ENCODE assay signal across 7 cellular contexts in genomic region chrX:78092296-78092695, GRCh38. TPM values are rescaled to one million over a fixed set of nuclear protein-coding genes. Genes with fewer than 3 reads are reported as not detected.
DNase-seq lines count a peak whose midpoint lies in the region; ATAC-seq and TF ChIP-seq lines count a peak whose summit lies in the region.

No MANE protein-coding gene starts in this region.

- peak; percentile 75 for ATAC-seq in GM21447 (IDR thresholded peaks at IDR 0.05; ENCODE audit: unreplicated experiment)

- no peak overlapping the region for H3K27ac Mint-ChIP-seq in progenitor cell of endocrine pancreas

- no peak overlapping the region for H2AFZ ChIP-seq in KMS-11 (ENCODE audit: low read depth)

- no peaks in the 10 kb centered on the region for H4K20me1 ChIP-seq in KMS-11 (ENCODE audit: insufficient read depth)

- no peak overlapping the region for H3K27ac ChIP-seq in KMS-11

- TF ChIP-seq CTCF in GM12874 (IDR thresholded peaks at IDR 0.05; ENCODE audit: insufficient read depth, low read depth, low read length) = peak; percentile 49; the same call in 1 of the 2 replicates
- TF ChIP-seq CTCF in KMS-11 (conservative IDR thresholded peaks at IDR 0.05; ENCODE audit: low read depth, low read length) = 0 out of 2 replicates have a peak, but pooled peaks have one; percentile 11
- TF ChIP-seq CTCF in cardiac fibroblast (IDR thresholded peaks at IDR 0.05; ENCODE audit: low read depth, low read length) = peak; percentile 48
- TF ChIP-seq CTCF in progenitor cell of endocrine pancreas (IDR thresholded peaks at IDR 0.05; ENCODE audit: unreplicated experiment) = peak; percentile 42

- H3K79me2 ChIP-seq in KMS-11 (ENCODE audit: insufficient read depth, low read depth) = no peaks in the 10 kb centered on the region

- H3K4me2 ChIP-seq in KMS-11 = no peak overlapping the region

- no peaks in the 10 kb centered on the region for H3K4me1 ChIP-seq in KMS-11 (ENCODE audit: low read depth, poor library complexity, severe bottlenecking)

- peak; percentile 66 to 69 for DNase-seq in cardiac fibroblast (ENCODE audit: low read depth in 2 of 2)
- DNase-seq in progenitor cell of endocrine pancreas (ENCODE audit: low spot score, unreplicated experiment) = no peak
- no peak for DNase-seq in SW480 (ENCODE audit: low spot score)
- DNase-seq in NCI-H1694 (lab: John Stamatoyannopoulos, UW) = no peak

- H3K36me3 Mint-ChIP-seq in progenitor cell of endocrine pancreas (ENCODE audit: insufficient read depth) = no peaks in the 10 kb centered on the region

- H3K4me3 Mint-ChIP-seq in progenitor cell of endocrine pancreas (ENCODE audit: low read depth) = no peak overlapping the region

- no peaks in the 10 kb centered on the region for H3K4me1 Mint-ChIP-seq in progenitor cell of endocrine pancreas (ENCODE audit: low read depth)

- H3K27me3 ChIP-seq in KMS-11 (ENCODE audit: insufficient read depth, low read depth) = no peaks in the 10 kb centered on the region

- H3K9ac ChIP-seq in KMS-11 = no peak overlapping the region

- no peaks in the 10 kb centered on the region for H3K27me3 Mint-ChIP-seq in progenitor cell of endocrine pancreas

- peaks cover 25% of the 10 kb centered on the region for H3K9me3 Mint-ChIP-seq in progenitor cell of endocrine pancreas (ENCODE audit: low read depth)

- H3K36me3 ChIP-seq in KMS-11 (ENCODE audit: insufficient read depth) = no peaks in the 10 kb centered on the region

- H3K4me3 ChIP-seq in KMS-11 (IDR thresholded peaks at IDR 0.05; ENCODE audit: insufficient read depth, low read depth, low read length) = no peak overlapping the region
- no peak overlapping the region for H3K4me3 ChIP-seq in cardiac fibroblast (replicated peaks in 1 of 2; ENCODE audit: low read depth in 2 of 2, low read length in 2 of 2)

RNA-seq across cellular contexts. Expression of gene PGK1, which starts 11.8 kb away (rescaled TPM):
- 156 and 162 TPM in 2 replicates for total RNA-seq in progenitor cell of endocrine pancreas

RNA-seq across cellular contexts. Expression of gene TAF9B, which starts 47.2 kb away (rescaled TPM):
- total RNA-seq in progenitor cell of endocrine pancreas = 27.5 and 27.9 TPM in 2 replicates

Comparison
In these comparisons a context has a peak if more than half of its experiments do, and no peak if none do; other contexts are left out.
1. DNase-seq: peak in cardiac fibroblast (2 of 2); none in progenitor cell of endocrine pancreas (single experiment), SW480 (single experiment) and NCI-H1694 (single experiment).
2. Peak in every context shown above with its lines, with median percentiles within 50 percentile points of each other: CTCF ChIP-seq.